ENCODE assay signal across 2 cellular contexts in genomic region chr6:165817771-165818170, GRCh38.
TF ChIP-seq lines count a peak whose summit lies in the region.

No MANE protein-coding gene starts in this region.

TF ChIP-seq in H1, 55 proteins besides CTCF, POLR2A, EP300 and RAD21:
- TF ChIP-seq CHD7 (IDR thresholded peaks at IDR 0.05; ENCODE audit: insufficient replicate concordance, low read length) (no peak), SIX5 (IDR thresholded peaks at IDR 0.05; ENCODE audit: low read depth, low read length) (no peak), POLR2AphosphoS5 (IDR thresholded peaks at IDR 0.05; ENCODE audit: low read depth, low read length) (no peak), CHD1 (IDR thresholded peaks at IDR 0.05; ENCODE audit: low read depth, low read length) (no peak), ASH2L (IDR thresholded peaks at IDR 0.05; ENCODE audit: low read length) (no peak), TEAD4 (IDR thresholded peaks at IDR 0.05; ENCODE audit: low read depth, low read length) (no peak), POU5F1 (IDR thresholded peaks at IDR 0.05; ENCODE audit: low read depth, low read length) (no peak), JUND (IDR thresholded peaks at IDR 0.05; ENCODE audit: low read length) (no peak), KDM1A (IDR thresholded peaks at IDR 0.05; ENCODE audit: borderline replicate concordance, low read length) (no peak), TAF1 (IDR thresholded peaks at IDR 0.05; ENCODE audit: low read depth, low read length) (no peak), CHD2 (IDR thresholded peaks at IDR 0.05; ENCODE audit: low read length) (no peak), SP2 (IDR thresholded peaks at IDR 0.05; ENCODE audit: low read length) (no peak), RBBP5 (IDR thresholded peaks at IDR 0.05; ENCODE audit: borderline replicate concordance, low read depth, low read length) (no peak), TBP (IDR thresholded peaks at IDR 0.05; ENCODE audit: low read depth, low read length) (no peak), ZNF274 (IDR thresholded peaks at IDR 0.05; ENCODE audit: borderline replicate concordance, extremely low read depth, low read length) (no peak)
- TF ChIP-seq, protein P1, sequence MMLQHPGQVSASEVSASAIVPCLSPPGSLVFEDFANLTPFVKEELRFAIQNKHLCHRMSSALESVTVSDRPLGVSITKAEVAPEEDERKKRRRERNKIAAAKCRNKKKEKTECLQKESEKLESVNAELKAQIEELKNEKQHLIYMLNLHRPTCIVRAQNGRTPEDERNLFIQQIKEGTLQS (IDR thresholded peaks at IDR 0.05; ENCODE audit: insufficient read depth, low read depth, low read length) = no peak
- TF ChIP-seq, protein P2, sequence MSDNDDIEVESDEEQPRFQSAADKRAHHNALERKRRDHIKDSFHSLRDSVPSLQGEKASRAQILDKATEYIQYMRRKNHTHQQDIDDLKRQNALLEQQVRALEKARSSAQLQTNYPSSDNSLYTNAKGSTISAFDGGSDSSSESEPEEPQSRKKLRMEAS (IDR thresholded peaks at IDR 0.05) = no peak

TF ChIP-seq in HEK293T, 16 proteins besides CTCF, POLR2A, EP300 and RAD21:
- no peak for TF ChIP-seq SP1 (IDR thresholded peaks at IDR 0.05)
- TF ChIP-seq ELF4 (IDR thresholded peaks at IDR 0.05) = no peak
- TF ChIP-seq ZNF384 (IDR thresholded peaks at IDR 0.05) = no peak
- no peak for TF ChIP-seq ARNT (IDR thresholded peaks at IDR 0.05)
- TF ChIP-seq FOXK2 (IDR thresholded peaks at IDR 0.05) = no peak
- no peak for TF ChIP-seq HDGF (IDR thresholded peaks at IDR 0.05; ENCODE audit: borderline replicate concordance)
- TF ChIP-seq LEF1 (IDR thresholded peaks at IDR 0.05; ENCODE audit: borderline replicate concordance) = no peak
- no peak for TF ChIP-seq SUZ12 (IDR thresholded peaks at IDR 0.05)
- no peak for TF ChIP-seq BHLHE40 (IDR thresholded peaks at IDR 0.05; ENCODE audit: borderline replicate concordance)
- no peak for TF ChIP-seq TARDBP (IDR thresholded peaks at IDR 0.05)
- no peak for TF ChIP-seq FOXM1 (IDR thresholded peaks at IDR 0.05; ENCODE audit: borderline replicate concordance)
- TF ChIP-seq NFRKB (IDR thresholded peaks at IDR 0.05) = no peak
- TF ChIP-seq, protein P3, sequence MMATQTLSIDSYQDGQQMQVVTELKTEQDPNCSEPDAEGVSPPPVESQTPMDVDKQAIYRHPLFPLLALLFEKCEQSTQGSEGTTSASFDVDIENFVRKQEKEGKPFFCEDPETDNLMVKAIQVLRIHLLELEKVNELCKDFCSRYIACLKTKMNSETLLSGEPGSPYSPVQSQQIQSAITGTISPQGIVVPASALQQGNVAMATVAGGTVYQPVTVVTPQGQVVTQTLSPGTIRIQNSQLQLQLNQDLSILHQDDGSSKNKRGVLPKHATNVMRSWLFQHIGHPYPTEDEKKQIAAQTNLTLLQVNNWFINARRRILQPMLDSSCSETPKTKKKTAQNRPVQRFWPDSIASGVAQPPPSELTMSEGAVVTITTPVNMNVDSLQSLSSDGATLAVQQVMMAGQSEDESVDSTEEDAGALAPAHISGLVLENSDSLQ (IDR thresholded peaks at IDR 0.05) = no peak
- no peak for TF ChIP-seq CTBP1 (IDR thresholded peaks at IDR 0.05; ENCODE audit: borderline replicate concordance)
- no peak for TF ChIP-seq L3MBTL2 (conservative IDR thresholded peaks at IDR 0.05)
- no peak for TF ChIP-seq FOXA1 (IDR thresholded peaks at IDR 0.05)
TF ChIP-seq in HEK293T: peak in this region for 0.
